In the genomic region with DNA sequence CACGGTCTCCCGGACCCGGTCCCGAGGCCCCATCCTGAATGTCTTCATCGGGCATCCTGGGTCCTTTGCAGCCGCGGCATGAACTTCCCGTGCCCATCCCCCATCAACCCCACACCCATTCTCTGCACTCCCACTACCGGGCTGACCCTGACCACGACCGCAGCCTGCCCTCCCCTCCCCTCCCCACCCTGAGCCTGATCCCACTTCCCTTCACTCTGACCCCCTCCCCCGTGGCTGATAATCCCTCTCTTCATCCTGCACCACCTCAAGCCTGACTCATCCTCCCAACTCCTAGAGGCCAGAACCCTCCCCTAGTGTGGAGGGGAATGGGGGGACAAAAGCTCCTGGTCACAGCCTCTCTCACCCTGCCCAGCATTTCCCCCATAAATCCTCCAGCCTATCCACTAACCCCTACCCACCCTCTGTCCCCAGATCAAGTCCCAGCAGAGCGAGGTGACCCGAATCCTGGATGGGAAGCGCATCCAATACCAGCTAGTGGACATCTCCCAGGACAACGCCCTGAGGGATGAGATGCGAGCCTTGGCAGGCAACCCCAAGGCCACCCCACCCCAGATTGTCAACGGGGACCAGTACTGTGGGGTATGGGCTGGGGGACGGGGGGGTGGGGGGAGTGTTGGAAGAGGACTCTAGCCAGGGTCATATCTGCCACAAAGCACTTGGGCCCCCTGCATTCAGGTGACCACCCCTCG, we compare ENCODE assay signal across 8 cellular contexts. TPM values are rescaled to one million over a fixed set of nuclear protein-coding genes. Genes with fewer than 3 reads are reported as not detected.
A peak's percentile ranks its signal among the peaks of the same experiment; 100 is the strongest.
DNase-seq lines count a peak whose midpoint lies in the region; TF ChIP-seq lines count a peak whose summit lies in the region.

No MANE protein-coding gene starts in this region.

- no peak for TF ChIP-seq EP300 in stomach (IDR thresholded peaks at IDR 0.05)

- no peak for TF ChIP-seq CTCF in GM06990 (IDR thresholded peaks at IDR 0.05; ENCODE audit: insufficient read depth, low read length, poor library complexity, severe bottlenecking)
- TF ChIP-seq CTCF in MM.1S (IDR thresholded peaks at IDR 0.05; ENCODE audit: low read length): no peak
- no peak for TF ChIP-seq CTCF in stomach (IDR thresholded peaks at IDR 0.05)

- H3K9ac ChIP-seq in MM.1S (ENCODE audit: low read length): peak overlapping the region; percentile 79

- DNase-seq in GM06990 (ENCODE audit: extremely low read depth, insufficient read length): no peak
- DNase-seq in MM.1S: no peak
- peak; percentile 88 for DNase-seq in amniotic epithelial cell (ENCODE audit: low read depth)
- peak; percentile 45 for DNase-seq in iris pigment epithelial cell (ENCODE audit: low read depth)
- DNase-seq in stomach: peak; percentile 27
- no peak for DNase-seq in NCI-H1092 treated with DMSO at 0.1 percent for 48 hours (lab: John Stamatoyannopoulos, UW)
- no peak for DNase-seq in NCI-H1105 (lab: John Stamatoyannopoulos, UW)
- DNase-seq in NCI-H1417 (lab: John Stamatoyannopoulos, UW): no peak

- intact Hi-C loops in stomach (cut with DNase I; ENCODE audit: low total_unique reads): no loop called here

- H2AFZ ChIP-seq in MM.1S (ENCODE audit: low read length): peak overlapping the region; percentile 66

- peak overlapping the region; percentile 88 for H3K4me3 ChIP-seq in GM06990 (replicated peaks; ENCODE audit: low read depth, low read length)
- peak overlapping the region; percentile 86 for H3K4me3 ChIP-seq in MM.1S (ENCODE audit: low read length)
- H3K4me3 ChIP-seq in stomach: peak overlapping the region; percentile 65 to 89 (median 70)

- H3K79me2 ChIP-seq in MM.1S (ENCODE audit: low read length): peaks cover 25% of the 10 kb centered on the region

- no peaks in the 10 kb centered on the region for H3K9me2 ChIP-seq in MM.1S (replicated peaks; ENCODE audit: insufficient read depth, low read length)

- H3K36me3 ChIP-seq in GM06990 (ENCODE audit: control insufficient read depth, insufficient read depth, low read length) (peaks cover 3% of the 10 kb centered on the region), MM.1S (replicated peaks; ENCODE audit: insufficient read depth, low read length) (peaks cover 14% of the 10 kb centered on the region), stomach (peaks cover 0 to 20% (median 11%) of the 10 kb centered on the region in 4 donors)

- H3K9me3 ChIP-seq in MM.1S (replicated peaks; ENCODE audit: insufficient read depth, low read length): no peaks in the 10 kb centered on the region
- no peaks in the 10 kb centered on the region for H3K9me3 ChIP-seq in stomach

- H3K4me1 ChIP-seq in MM.1S (ENCODE audit: low read length) (peaks cover 16% of the 10 kb centered on the region), stomach (peaks cover 76 to 92% (median 86%) of the 10 kb centered on the region in 4 donors)

- no peaks in the 10 kb centered on the region for H4K20me1 ChIP-seq in MM.1S (ENCODE audit: insufficient read depth, low read length)

- peaks cover 18% of the 10 kb centered on the region for H3F3A ChIP-seq in MM.1S (ENCODE audit: insufficient read depth, low read length)

- no peak for TF ChIP-seq POLR2A in stomach (IDR thresholded peaks at IDR 0.05)

- 29 to 41% (median 30%) methylated on average over 15 to 20 of the region's 20 CpGs for whole genome bisulfite sequencing in stomach, 5 donors

- H3K27ac ChIP-seq in MM.1S (ENCODE audit: low read length) (peak overlapping the region; percentile 31; the same call in 1 of the 2 replicates), stomach (peak overlapping the region; percentile 93 to 100 (median 98))

- H3K27me3 ChIP-seq in GM06990 (replicated peaks; ENCODE audit: control insufficient read depth, insufficient read depth, low read length) (no peaks in the 10 kb centered on the region), MM.1S (replicated peaks; ENCODE audit: insufficient read depth, low read length) (no peaks in the 10 kb centered on the region), stomach (no peaks in the 10 kb centered on the region)

- H3K4me2 ChIP-seq in MM.1S (ENCODE audit: low read depth, low read length): peak overlapping the region; percentile 95

RNA-seq across cellular contexts. Expression of a gene that starts 0.6 kb away (rescaled TPM):
- 100 to 1,000 TPM in 1 of 5 donors, 10 to 100 TPM in 3, 1 to 10 TPM in 1; 7.2 to 102 (median 29.5) TPM for total RNA-seq in stomach
- polyA plus RNA-seq in stomach: 100 to 1,000 TPM; 142 to 267 (median 227) TPM

RNA-seq across cellular contexts. Expression of a gene that starts 25.9 kb away (rescaled TPM):
- total RNA-seq in stomach: 10 to 100 TPM in 3 of 5 donors, 1 to 10 TPM in 2; 7.3 to 12.9 (median 12.2) TPM
- polyA plus RNA-seq in stomach: 10 to 100 TPM; 14.4 to 26.3 (median 19.3) TPM

RNA-seq across cellular contexts. Expression of a gene that starts 37.3 kb away (rescaled TPM):
- total RNA-seq in stomach: 10 to 100 TPM in 2 of 5 donors, 1 to 10 TPM in 1, not detected in 2; 5.1 to 15.2 (median 10.7) TPM
- 10 to 100 TPM; 27.3 to 68.2 (median 48.7) TPM for polyA plus RNA-seq in stomach

RNA-seq across cellular contexts. Expression of a gene that starts 46.5 kb away (rescaled TPM):
- total RNA-seq in stomach: 10 to 100 TPM in 3 of 5 donors, 1 to 10 TPM in 1, under 1 TPM in 1; 0.58 to 21.0 (median 10.3) TPM
- polyA plus RNA-seq in stomach: 1 to 10 TPM; 2.1 to 5.3 (median 2.7) TPM

Comparison
In these comparisons a context has a peak if more than half of its experiments do, and no peak if none do; other contexts are left out.
1. DNase-seq: peak in amniotic epithelial cell (single experiment), iris pigment epithelial cell (single experiment) and stomach (single experiment); none in GM06990 (single experiment), MM.1S (single experiment), NCI-H1092 treated with DMSO at 0.1 percent for 48 hours (single experiment), NCI-H1105 (single experiment) and NCI-H1417 (0 of 3).
2. Peak in every context shown above with its lines, with median percentiles within 50 percentile points of each other: H3K4me3 ChIP-seq.